8 cellular contexts compared by ENCODE assay signal in the genomic region with DNA sequence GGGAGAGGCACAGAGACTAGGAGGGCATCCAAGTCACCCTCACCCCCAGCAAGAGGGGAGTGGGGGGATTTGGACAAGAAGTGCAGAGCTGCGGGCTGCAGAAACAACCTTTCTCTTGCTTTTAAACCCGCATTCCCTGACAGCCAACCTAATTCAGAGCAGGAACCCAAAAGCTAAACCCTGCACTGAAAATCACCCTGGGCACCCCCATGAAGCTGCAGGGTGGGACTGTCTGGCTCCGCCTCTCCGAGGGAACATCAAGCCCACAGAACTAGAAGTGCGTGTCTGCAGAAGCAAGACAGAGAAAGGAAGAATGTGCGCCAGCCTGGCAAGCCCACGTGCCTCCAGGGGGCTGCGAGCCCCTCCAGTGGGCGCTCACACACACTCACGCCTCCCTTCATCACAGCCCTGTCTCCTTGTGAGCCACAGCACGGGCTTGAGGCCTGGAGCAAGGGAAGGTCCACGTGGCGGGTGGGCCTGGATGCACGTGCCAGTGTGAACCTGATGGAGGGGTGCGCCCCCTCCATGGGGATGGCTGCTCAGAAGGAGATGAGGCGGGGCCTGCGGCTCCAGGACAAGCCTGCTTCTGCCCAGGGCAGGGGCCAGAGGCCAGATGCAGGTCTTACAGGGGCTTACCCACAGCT. TPM values are rescaled to one million over a fixed set of nuclear protein-coding genes. Genes with fewer than 3 reads are reported as not detected.
DNase-seq lines count a peak whose midpoint lies in the region; ATAC-seq, FAIRE-seq and TF ChIP-seq lines count a peak whose summit lies in the region.

No MANE protein-coding gene starts in this region.

- H3K36me3 ChIP-seq in BE2C (peaks cover 21% of the 10 kb centered on the region), astrocyte (ENCODE audit: insufficient read depth, low read length) (peaks cover 2% of the 10 kb centered on the region), HepG2 (replicated peaks in 1 of 2; ENCODE audit: control insufficient read depth in 1 of 2, insufficient read depth in 2 of 2, low read length in 2 of 2) (peaks cover 6 to 18% of the 10 kb centered on the region in 2 experiments), thyroid gland (peaks cover 11 to 17% of the 10 kb centered on the region in 2 donors)

- H3K79me2 ChIP-seq in astrocyte (ENCODE audit: insufficient read depth, low read length) (peaks cover 93% of the 10 kb centered on the region), HepG2 (ENCODE audit: insufficient read depth, low read length) (peaks cover 75% of the 10 kb centered on the region)

- no TSS peak for BruUV-seq in HepG2 (replicated peaks; lab: Mats Ljungman, UMichigan)

- WGBS in HepG2 (ENCODE audit: low lambda C conversion rate), result 51% methylated on average over 9 of the region's 17 CpGs
- 50 to 51% methylated on average over 9 to 16 of the region's 17 CpGs for WGBS in thyroid gland, 2 donors

- no peaks in the 10 kb centered on the region for H3K9me3 Mint-ChIP-seq in astrocyte (ENCODE audit: unreplicated experiment)

- H3K27ac ChIP-seq in astrocyte (ENCODE audit: low read depth, low read length) (peak overlapping the region; percentile 20), HepG2 (ENCODE audit: extremely low read length, insufficient read depth, low read length) (peak overlapping the region; percentile 61), thyroid gland (peak overlapping the region; percentile 59 to 88 (median 86))

- POLR2A ChIA-PET in HepG2 (lab: Yijun Ruan, JAX), result interaction anchor here (1.0 to 3.9 kb wide), 8 partner anchors 12 to 145 kb away, joined by 3 to 26 read pairs (median 6); partner anchors contain the start of genes PTGR2 and ZNF410

- H3K4me2 ChIP-seq in astrocyte (ENCODE audit: low read length) (peak overlapping the region; percentile 82), HepG2 (ENCODE audit: low read depth, low read length) (peak overlapping the region; percentile 85)

- TF ChIP-seq CTCF in BE2C (IDR thresholded peaks at IDR 0.05; ENCODE audit: low read depth, low read length) (no peak), astrocyte (IDR thresholded peaks at IDR 0.05; ENCODE audit: insufficient read depth, low read depth, low read length) (no peak), HepG2 (CRISPR knock-in tag; IDR thresholded peaks at IDR 0.05) (no peak), thyroid gland (IDR thresholded peaks at IDR 0.05) (no peak)

- peak overlapping the region; percentile 20 for H3K4me3 ChIP-seq in BE2C (ENCODE audit: low read depth, low read length)
- H3K4me3 ChIP-seq in astrocyte (ENCODE audit: insufficient read depth, low read depth, low read length), result peak overlapping the region; percentile 44
- peak overlapping the region; percentile 13 to 60 (median 41) for H3K4me3 ChIP-seq in HepG2 (replicated peaks in 1 of 3; ENCODE audit: insufficient read depth in 1 of 3, low read depth in 2 of 3, low read length in 3 of 3)
- H3K4me3 ChIP-seq in thyroid gland (replicated peaks in 1 of 3), result no peak overlapping the region

- CTCF ChIA-PET in HepG2 (lab: Yijun Ruan, JAX; ENCODE audit: low intra/inter-chr PET ratio, low total read pairs), result no interaction called here

- no peak for TF ChIP-seq EP300 in HepG2 (IDR thresholded peaks at IDR 0.05; ENCODE audit: low read depth in 2 of 2, low read length in 2 of 2)
- no peak for TF ChIP-seq EP300 in HepG2 (CRISPR knock-in tag; IDR thresholded peaks at IDR 0.05; ENCODE audit: borderline replicate concordance)

- no peak for TF ChIP-seq RAD21 in HepG2 (CRISPR knock-in tag; IDR thresholded peaks at IDR 0.05)

- TF ChIP-seq POLR2A in HepG2 (IDR thresholded peaks at IDR 0.05; ENCODE audit: insufficient read depth in 1 of 2, low read depth in 2 of 2, low read length in 2 of 2), result no peak
- no peak for TF ChIP-seq POLR2A in thyroid gland (IDR thresholded peaks at IDR 0.05)

- peaks cover 60% of the 10 kb centered on the region for H3K4me1 ChIP-seq in BE2C
- H3K4me1 ChIP-seq in astrocyte (ENCODE audit: insufficient read depth, low read length), result peaks cover 61% of the 10 kb centered on the region
- peaks cover 76% of the 10 kb centered on the region for H3K4me1 ChIP-seq in HepG2 (ENCODE audit: insufficient read depth, low read length)
- peaks cover 74 to 86% of the 10 kb centered on the region in 2 donors for H3K4me1 ChIP-seq in thyroid gland

- H3K4me1 Mint-ChIP-seq in astrocyte (ENCODE audit: low read depth, unreplicated experiment), result peaks cover 62% of the 10 kb centered on the region

- peak; percentile 4; the same call in 2 of the 3 replicates for ATAC-seq in HepG2
- no peak for ATAC-seq in GM21526 (IDR thresholded peaks at IDR 0.05; ENCODE audit: low FRiP score, unreplicated experiment)
- no peak for ATAC-seq in GM19035 (IDR thresholded peaks at IDR 0.05; ENCODE audit: unreplicated experiment)

- peaks cover 2% of the 10 kb centered on the region for H3K36me3 Mint-ChIP-seq in astrocyte (ENCODE audit: low read depth, unreplicated experiment)

- H3K9me3 ChIP-seq in BE2C (no peaks in the 10 kb centered on the region), astrocyte (ENCODE audit: insufficient read depth, low read depth, low read length) (no peaks in the 10 kb centered on the region), HepG2 (ENCODE audit: low read length) (no peaks in the 10 kb centered on the region), thyroid gland (no peaks in the 10 kb centered on the region)

- H4K20me1 ChIP-seq in astrocyte (ENCODE audit: insufficient read depth, low read length), result peaks cover 93% of the 10 kb centered on the region
- H4K20me1 ChIP-seq in HepG2 (ENCODE audit: insufficient read depth, low read length), result peaks cover 65% of the 10 kb centered on the region

- peak overlapping the region; percentile 34 for H3K4me3 Mint-ChIP-seq in astrocyte (ENCODE audit: unreplicated experiment)

- H3K9ac ChIP-seq in astrocyte (ENCODE audit: low read length), result peak overlapping the region; percentile 37
- peak overlapping the region; percentile 36 for H3K9ac ChIP-seq in HepG2 (ENCODE audit: insufficient read depth, low read depth, low read length)

- in situ Hi-C loops in KBM-7 (cut with MboI; ENCODE audit: low pct_unique_long_range_greater_than_20kb, low sequenced_read_pairs), result no loop called here
- in situ Hi-C loops in HepG2 (cut with HindIII; ENCODE audit: extremely low pct_ligation_motif_present, low pct_unique_long_range_greater_than_20kb), result loop anchor here (25.0 kb wide), 1 partner anchor 295 kb away; no protein-coding TSS in a partner anchor

- H3K27me3 ChIP-seq in BE2C, result no peaks in the 10 kb centered on the region
- H3K27me3 ChIP-seq in astrocyte (ENCODE audit: insufficient read depth, low read length), result no peaks in the 10 kb centered on the region
- no peaks in the 10 kb centered on the region for H3K27me3 ChIP-seq in HepG2 (ENCODE audit: control insufficient read depth in 1 of 2, insufficient read depth in 2 of 2, low read length in 2 of 2)
- no peaks in the 10 kb centered on the region for H3K27me3 ChIP-seq in thyroid gland

- intact Hi-C loops in HepG2 (cut with micrococcal nuclease; ENCODE audit: unreplicated experiment), result loop anchor here (1.0 kb wide), 1 partner anchor 83 kb away; no protein-coding TSS in a partner anchor
- intact Hi-C loops in thyroid gland (cut with DNase I), result no loop called here

- no peaks in the 10 kb centered on the region for H3K27me3 Mint-ChIP-seq in astrocyte (ENCODE audit: low read depth, unreplicated experiment)

- FAIRE-seq in astrocyte (lab: Jason Lieb, UNC) (no peak), HepG2 (lab: Jason Lieb, UNC) (no peak)

- no peak overlapping the region for H2AFZ ChIP-seq in astrocyte (ENCODE audit: low read depth, low read length)
- H2AFZ ChIP-seq in HepG2 (ENCODE audit: low read length), result no peak overlapping the region

- DNase-seq in BE2C (no peak), KBM-7 (peak; percentile 86), astrocyte (ENCODE audit: low read depth) (no peak), HepG2 (ENCODE audit: low spot score) (no peak), thyroid gland (no peak), NAMALWA (ENCODE audit: low spot score) (no peak)

- H3K27ac Mint-ChIP-seq in astrocyte (ENCODE audit: unreplicated experiment), result peak overlapping the region; percentile 53

RNA-seq across cellular contexts. Expression of gene PNMA1, which starts 27.8 kb away (rescaled TPM):
- polyA plus RNA-seq in BE2C (2012; ENCODE audit: insufficient read depth, insufficient read length, low read depth), result 93.5 TPM
- total RNA-seq in astrocyte (67.4 and 74.3 TPM in 2 replicates), HepG2 (2016; rRNA removed; fragmentation: Illumina TruSeq; extraction: Trizol) (8.3 and 10.7 TPM in 2 replicates), thyroid gland (10 to 100 TPM; 21.7 to 27.7 (median 24.7) TPM)
- 1.8 and 1.9 TPM in 2 replicates for total RNA-seq in HepG2 (2016; cell fraction: cytosol; rRNA removed; fragmentation: Illumina TruSeq; extraction: Trizol; ENCODE audit: low read depth)
- total RNA-seq in HepG2 (2016; cell fraction: insoluble cytoplasmic fraction; rRNA removed; fragmentation: Illumina TruSeq; extraction: Trizol), result 8.5 and 12.1 TPM in 2 replicates
- total RNA-seq in HepG2 (2016; cell fraction: membrane; rRNA removed; fragmentation: Illumina TruSeq; extraction: Trizol), result 7.8 and 8.3 TPM in 2 replicates
- total RNA-seq in HepG2 (2016; cell fraction: nucleus; rRNA removed; fragmentation: Illumina TruSeq; extraction: Trizol), result 8.6 and 9.7 TPM in 2 replicates
- 6.6 and 7.0 TPM in 2 replicates for polyA plus RNA-seq in HepG2 (2011; rRNA removed)
- polyA plus RNA-seq in HepG2 (2011; cell fraction: cytosol; rRNA removed), result 5.3 and 6.7 TPM in 2 replicates
- 6.4 and 7.7 TPM in 2 replicates for polyA plus RNA-seq in HepG2 (2011; cell fraction: nucleus; rRNA removed)
- 14.1 and 14.8 TPM in 2 replicates for polyA plus RNA-seq in HepG2 (2012)
- polyA plus RNA-seq in HepG2 (2016; cell fraction: cytosol; fragmentation: Illumina TruSeq; extraction: Trizol; ENCODE audit: low read depth), result 2.5 and 2.9 TPM in 2 replicates
- 18.3 and 20.9 TPM in 2 replicates for polyA plus RNA-seq in HepG2 (2016; cell fraction: insoluble cytoplasmic fraction; fragmentation: Illumina TruSeq; extraction: Trizol; ENCODE audit: low read depth)
- polyA plus RNA-seq in HepG2 (2016; cell fraction: membrane; fragmentation: Illumina TruSeq; extraction: Trizol; ENCODE audit: low read depth), result 7.0 and 8.6 TPM in 2 replicates
- 17.9 and 18.6 TPM in 2 replicates for polyA plus RNA-seq in HepG2 (2016; cell fraction: nucleus; fragmentation: Illumina TruSeq; extraction: Trizol; ENCODE audit: insufficient read depth, low read depth)
- polyA minus RNA-seq in HepG2 (2011; rRNA and poly(A)+ RNA removed; ENCODE audit: low replicate concordance), result 5.1 and 5.4 TPM in 2 replicates
- polyA minus RNA-seq in HepG2 (2011; cell fraction: cytosol; rRNA and poly(A)+ RNA removed), result 5.6 and 6.3 TPM in 2 replicates
- polyA minus RNA-seq in HepG2 (2011; cell fraction: nucleus; rRNA and poly(A)+ RNA removed), result 4.8 and 7.0 TPM in 2 replicates

Comparison
In these comparisons a context has a peak if more than half of its experiments do, and no peak if none do; other contexts are left out.
1. H3K4me3 ChIP-seq: peak in BE2C (single experiment), astrocyte (single experiment) and HepG2 (3 of 3); none in thyroid gland (0 of 3).
2. H3K27ac ChIP-seq: peak in every context shown above with its lines; median percentile 86 in thyroid gland; 61 in HepG2; 20 in astrocyte.